ENCODE assay signal across 17 cellular contexts in the genomic region with DNA sequence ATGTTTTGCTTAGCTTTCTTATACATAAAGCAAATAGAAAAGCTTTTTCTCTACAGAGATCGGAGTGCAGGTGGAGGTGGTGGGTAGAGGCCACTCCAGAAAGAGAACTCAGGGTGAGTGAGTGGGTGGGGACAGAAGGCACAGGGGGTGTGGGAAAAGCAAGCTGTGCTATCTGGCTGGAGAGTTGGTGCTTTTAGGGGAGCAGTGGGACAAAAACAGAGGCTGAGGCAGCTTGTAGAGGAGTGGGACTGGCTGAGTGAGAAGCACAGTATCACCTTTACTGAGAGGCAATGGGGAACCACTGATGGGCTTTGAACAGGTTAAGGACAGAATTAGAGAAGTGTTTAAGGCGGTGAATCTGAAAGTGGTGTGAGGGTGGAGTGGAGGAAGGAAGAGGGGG.
DNase-seq lines count a peak whose midpoint lies in the region; ATAC-seq and TF ChIP-seq lines count a peak whose summit lies in the region.
"Had no signal": no experiment of that assay in that cellular context is flagged by ENCODE, and none has a peak within 500 bp of the region (broad histone marks: within the 10 kb centered on the region; RNA-seq: fewer than 3 reads in every experiment).

No MANE protein-coding gene starts in this region.

- H3K4me1 ChIP-seq in lung (ENCODE audit: control insufficient read depth in 2 of 2, insufficient read depth in 2 of 2, low read length in 2 of 2) (no peaks in the 10 kb centered on the region), trophoblast cell (ENCODE audit: control insufficient read depth in 1 of 2, insufficient read depth in 2 of 2, low read length in 2 of 2) (peaks cover 14 to 16% of the 10 kb centered on the region in 2 experiments)
- H3K4me1 ChIP-seq: HAP-1 had no signal

- H3K79me1 ChIP-seq in trophoblast cell (ENCODE audit: low read length): peaks cover 5% of the 10 kb centered on the region

- H3K27ac ChIP-seq in lung (ENCODE audit: low read depth in 1 of 2, low read length in 1 of 2) (no peak overlapping the region), trophoblast cell (ENCODE audit: low read depth, low read length) (no peak overlapping the region)
- H3K27ac ChIP-seq: 22Rv1, C4-2B had no signal

- H3K27me3 ChIP-seq in lung (ENCODE audit: control insufficient read depth, insufficient read depth) (no peaks in the 10 kb centered on the region), trophoblast cell (ENCODE audit: insufficient read depth, low read length) (no peaks in the 10 kb centered on the region)

- H3K9me3 Mint-ChIP-seq in activated naive CD8-positive, alpha-beta T cell treated with anti-CD3 and anti-CD28 coated beads, Interleukin-2, amount 50 U/mL, for 24 hours: no peaks in the 10 kb centered on the region
- no peaks in the 10 kb centered on the region for H3K9me3 Mint-ChIP-seq in activated naive CD8-positive, alpha-beta T cell treated with anti-CD3 and anti-CD28 coated beads for 36 hours
- no peaks in the 10 kb centered on the region for H3K9me3 Mint-ChIP-seq in mesothelial cell of epicardium
- H3K9me3 Mint-ChIP-seq: CD8-positive, alpha-beta T cell had no signal

- H3K4me3 Mint-ChIP-seq in activated naive CD8-positive, alpha-beta T cell treated with anti-CD3 and anti-CD28 coated beads, Interleukin-2, amount 50 U/mL, for 24 hours: no peak overlapping the region
- H3K4me3 Mint-ChIP-seq in activated naive CD8-positive, alpha-beta T cell treated with anti-CD3 and anti-CD28 coated beads for 36 hours: no peak overlapping the region
- H3K4me3 Mint-ChIP-seq in mesothelial cell of epicardium: no peak overlapping the region
- H3K4me3 Mint-ChIP-seq: B cell; CD8-positive, alpha-beta T cell had no signal

- DNase-seq in activated naive CD8-positive, alpha-beta T cell treated with anti-CD3 and anti-CD28 coated beads, Interleukin-2, amount 50 U/mL, for 24 hours: no peak
- no peak for DNase-seq in activated naive CD8-positive, alpha-beta T cell treated with anti-CD3 and anti-CD28 coated beads for 36 hours
- DNase-seq in ecto neural progenitor cell (ENCODE audit: low spot score): peak; percentile 19
- DNase-seq in lung (ENCODE audit: low spot score): peak; percentile 11
- DNase-seq in trophoblast cell: no peak
- no peak for DNase-seq in D341Med (ENCODE audit: low spot score)
- no peak for DNase-seq in mesothelial cell of epicardium (ENCODE audit: low spot score in 2 of 2, unreplicated experiment in 2 of 2)
- DNase-seq: CD4-positive, CD25-positive, alpha-beta regulatory T cell; CD8-positive, alpha-beta T cell; DMS53; DMS79 treated with DMSO at 0.1 percent for 48 hours; GF-D8; GOT3 had no signal

- WGBS in lung, 2 donors: 85 to 91% methylated on average over 2 of the region's 2 CpGs
- no CpG with 5 or more reads among the region's 2 CpGs for WGBS in trophoblast cell (ENCODE audit: extremely low coverage, insufficient coverage, insufficient read length)

- no peak overlapping the region for H4K12ac ChIP-seq in trophoblast cell (ENCODE audit: low read depth, low read length)

- H3K9me3 ChIP-seq in lung (ENCODE audit: control insufficient read depth in 2 of 2, insufficient read depth in 1 of 2, low read length in 1 of 2) (no peaks in the 10 kb centered on the region), trophoblast cell (ENCODE audit: insufficient read depth, low read depth, low read length) (no peaks in the 10 kb centered on the region)
- H3K9me3 ChIP-seq: HAP-1 had no signal

- H3K36me3 ChIP-seq in lung (ENCODE audit: control insufficient read depth in 2 of 2, insufficient read depth in 2 of 2, low read length in 2 of 2): no peaks in the 10 kb centered on the region
- H3K36me3 ChIP-seq in trophoblast cell (ENCODE audit: control insufficient read depth in 1 of 2, insufficient read depth in 2 of 2, low read length in 2 of 2): no peaks in the 10 kb centered on the region
- H3K36me3 ChIP-seq: HAP-1 had no signal

- H3K4ac ChIP-seq in trophoblast cell (ENCODE audit: low read depth, low read length): no peak overlapping the region

- no peak overlapping the region for H2BK12ac ChIP-seq in trophoblast cell (ENCODE audit: low read length)

- H2BK5ac ChIP-seq in trophoblast cell (ENCODE audit: low read depth, low read length, poor library complexity): no peak overlapping the region

- H3K36me3 Mint-ChIP-seq in activated naive CD8-positive, alpha-beta T cell treated with anti-CD3 and anti-CD28 coated beads, Interleukin-2, amount 50 U/mL, for 24 hours (ENCODE audit: low read depth): no peaks in the 10 kb centered on the region
- H3K36me3 Mint-ChIP-seq in activated naive CD8-positive, alpha-beta T cell treated with anti-CD3 and anti-CD28 coated beads for 36 hours: no peaks in the 10 kb centered on the region
- H3K36me3 Mint-ChIP-seq in mesothelial cell of epicardium: no peaks in the 10 kb centered on the region
- H3K36me3 Mint-ChIP-seq: CD4-positive, CD25-positive, alpha-beta regulatory T cell; CD8-positive, alpha-beta T cell had no signal

- H3K27me3 Mint-ChIP-seq in activated naive CD8-positive, alpha-beta T cell treated with anti-CD3 and anti-CD28 coated beads, Interleukin-2, amount 50 U/mL, for 24 hours: peaks cover 51% of the 10 kb centered on the region
- peaks cover 42% of the 10 kb centered on the region for H3K27me3 Mint-ChIP-seq in activated naive CD8-positive, alpha-beta T cell treated with anti-CD3 and anti-CD28 coated beads for 36 hours
- peaks cover 8% of the 10 kb centered on the region for H3K27me3 Mint-ChIP-seq in mesothelial cell of epicardium (ENCODE audit: low read depth)

- no peak overlapping the region for H3K14ac ChIP-seq in trophoblast cell (ENCODE audit: low read length)

- H4K91ac ChIP-seq in trophoblast cell (ENCODE audit: low read depth, low read length): no peak overlapping the region

- no peak overlapping the region for H2AFZ ChIP-seq in trophoblast cell (ENCODE audit: insufficient read depth, low read length, poor library complexity)

- no peak overlapping the region for H2AK5ac ChIP-seq in trophoblast cell (ENCODE audit: low read length)

- no peak overlapping the region for H3K23ac ChIP-seq in trophoblast cell (ENCODE audit: low read length)

- no peak overlapping the region for H2BK120ac ChIP-seq in trophoblast cell (ENCODE audit: insufficient read depth, low read length, poor library complexity)

- H3K4me3 ChIP-seq in lung (no peak overlapping the region), trophoblast cell (ENCODE audit: low read depth, low read length) (no peak overlapping the region)
- H3K4me3 ChIP-seq: HAP-1 had no signal

- no peak for ATAC-seq in activated naive CD8-positive, alpha-beta T cell treated with anti-CD3 and anti-CD28 coated beads, Interleukin-2, amount 50 U/mL, for 24 hours
- no peak for ATAC-seq in lung (ENCODE audit: insufficient read depth, low FRiP score)
- ATAC-seq: CD8-positive, alpha-beta T cell had no signal

- no peak for TF ChIP-seq CTCF in lung (IDR thresholded peaks at IDR 0.05; ENCODE audit: control extremely low read depth, extremely low read depth)
- TF ChIP-seq CTCF in mesothelial cell of epicardium (IDR thresholded peaks at IDR 0.05; ENCODE audit: unreplicated experiment): no peak

- H3K27ac Mint-ChIP-seq in activated naive CD8-positive, alpha-beta T cell treated with anti-CD3 and anti-CD28 coated beads, Interleukin-2, amount 50 U/mL, for 24 hours: peak overlapping the region; percentile 48
- H3K27ac Mint-ChIP-seq in activated naive CD8-positive, alpha-beta T cell treated with anti-CD3 and anti-CD28 coated beads for 36 hours: no peak overlapping the region
- H3K27ac Mint-ChIP-seq in mesothelial cell of epicardium: no peak overlapping the region
- H3K27ac Mint-ChIP-seq: B cell; CD4-positive, CD25-positive, alpha-beta regulatory T cell; CD8-positive, alpha-beta T cell had no signal

- H3K4me2 ChIP-seq in trophoblast cell (ENCODE audit: low read length): no peak overlapping the region

- H3K79me2 ChIP-seq in trophoblast cell (ENCODE audit: control insufficient read depth, insufficient read depth, low read length, poor library complexity): no peaks in the 10 kb centered on the region

- no peak overlapping the region for H4K8ac ChIP-seq in trophoblast cell (ENCODE audit: low read depth, low read length)

- peaks cover 19% of the 10 kb centered on the region for H3K4me1 Mint-ChIP-seq in activated naive CD8-positive, alpha-beta T cell treated with anti-CD3 and anti-CD28 coated beads, Interleukin-2, amount 50 U/mL, for 24 hours
- peaks cover 15% of the 10 kb centered on the region for H3K4me1 Mint-ChIP-seq in activated naive CD8-positive, alpha-beta T cell treated with anti-CD3 and anti-CD28 coated beads for 36 hours
- H3K4me1 Mint-ChIP-seq in mesothelial cell of epicardium: peaks cover 14% of the 10 kb centered on the region
- H3K4me1 Mint-ChIP-seq: B cell had no signal

- H3K9ac ChIP-seq in trophoblast cell (ENCODE audit: low read length): no peak overlapping the region

- no peak overlapping the region for H3K18ac ChIP-seq in trophoblast cell (ENCODE audit: low read length)

Comparison
In these comparisons a context has a peak if more than half of its experiments do, and no peak if none do; other contexts are left out.
1. DNase-seq: peak in ecto neural progenitor cell (single experiment) and lung (single experiment); none in activated naive CD8-positive, alpha-beta T cell treated with anti-CD3 and anti-CD28 coated beads, Interleukin-2, amount 50 U/mL, for 24 hours (single experiment), activated naive CD8-positive, alpha-beta T cell treated with anti-CD3 and anti-CD28 coated beads for 36 hours (single experiment), trophoblast cell (0 of 2), D341Med (single experiment) and mesothelial cell of epicardium (0 of 2).